In genomic region chr20:18728165-18728866, GRCh38 we compare ENCODE assay signal across 12 cellular contexts.
A peak's percentile ranks its signal among the peaks of the same experiment; 100 is the strongest.
DNase-seq lines count a peak whose midpoint lies in the region; ATAC-seq, FAIRE-seq and TF ChIP-seq lines count a peak whose summit lies in the region.
"Had no signal": no experiment of that assay in that cellular context is flagged by ENCODE, and none has a peak within 500 bp of the region (broad histone marks: within the 10 kb centered on the region; RNA-seq: fewer than 3 reads in every experiment).

No MANE protein-coding gene starts in this region.

- no peak for TF ChIP-seq CTCF in MCF 10A (IDR thresholded peaks at IDR 0.05; ENCODE audit: unreplicated experiment)
- TF ChIP-seq CTCF in breast epithelium (IDR thresholded peaks at IDR 0.05): no peak
- no peak for TF ChIP-seq CTCF in D721Med (IDR thresholded peaks at IDR 0.05; ENCODE audit: insufficient read depth, missing control alignments)

- ATAC-seq in HG02623 (IDR thresholded peaks at IDR 0.05; ENCODE audit: unreplicated experiment) (peak; percentile 92), HG03469 (IDR thresholded peaks at IDR 0.05; ENCODE audit: unreplicated experiment) (peak; percentile 91)
- peak; percentile 98 for ATAC-seq in stimulated activated naive B cell treated with anti-CD40 and anti-IgM and Interleukin-4, amounts not matched to agents 10 μg/mL and 1 μg/mL and 100 μg/mL, for 72 hours (replicated peaks)

- H3K4me1 ChIP-seq in breast epithelium: no peaks in the 10 kb centered on the region

- no peak for TF ChIP-seq POLR2A in breast epithelium (IDR thresholded peaks at IDR 0.05)

- no peak for FAIRE-seq in D721Med (lab: Jason Lieb, UNC)
- FAIRE-seq: A204.1 had no signal

- POLR2A ChIA-PET in MCF 10A (lab: Yijun Ruan, JAX): no interaction called here

- no peaks in the 10 kb centered on the region for H3K4me1 Mint-ChIP-seq in MCF 10A (ENCODE audit: insufficient read depth, unreplicated experiment)
- H3K4me1 Mint-ChIP-seq in stimulated activated naive B cell treated with anti-CD40 and anti-IgM and Interleukin-4, amounts not matched to agents 10 μg/mL and 1 μg/mL and 100 μg/mL, for 72 hours: peaks cover 45 to 47% of the 10 kb centered on the region in 2 donors

- H3K9me3 Mint-ChIP-seq in MCF 10A (ENCODE audit: unreplicated experiment): no peaks in the 10 kb centered on the region
- H3K9me3 Mint-ChIP-seq in stimulated activated naive B cell treated with anti-CD40 and anti-IgM and Interleukin-4, amounts not matched to agents 10 μg/mL and 1 μg/mL and 100 μg/mL, for 72 hours: no peaks in the 10 kb centered on the region

- peak overlapping the region; percentile 62 for H3K27ac Mint-ChIP-seq in MCF 10A (ENCODE audit: low read depth, unreplicated experiment)
- H3K27ac Mint-ChIP-seq in stimulated activated naive B cell treated with anti-CD40 and anti-IgM and Interleukin-4, amounts not matched to agents 10 μg/mL and 1 μg/mL and 100 μg/mL, for 72 hours: peak overlapping the region; percentile 45

- H3K27me3 ChIP-seq in breast epithelium: no peaks in the 10 kb centered on the region

- H3K4me3 Mint-ChIP-seq in MCF 10A (ENCODE audit: unreplicated experiment): no peak overlapping the region
- H3K4me3 Mint-ChIP-seq in stimulated activated naive B cell treated with anti-CD40 and anti-IgM and Interleukin-4, amounts not matched to agents 10 μg/mL and 1 μg/mL and 100 μg/mL, for 72 hours: peak overlapping the region; percentile 25 to 80

- BruUV-seq in MCF 10A (replicated peaks; lab: Mats Ljungman, UMichigan): no TSS peak

- no peaks in the 10 kb centered on the region for H3K9me3 ChIP-seq in breast epithelium

- H3K36me3 ChIP-seq in breast epithelium: no peaks in the 10 kb centered on the region

- CTCF ChIA-PET in MCF 10A (lab: Yijun Ruan, JAX): interaction anchor here (0.8 kb wide), 1 partner anchor 16 kb away, joined by 4 read pairs; no protein-coding TSS in a partner anchor

- H3K27ac ChIP-seq in breast epithelium: no peak overlapping the region
- H3K27ac ChIP-seq: epithelial cell of prostate had no signal

- DNase-seq in MCF 10A (ENCODE audit: unreplicated experiment) (no peak), breast epithelium (ENCODE audit: low spot score in 2 of 2) (no peak), dedifferentiated amniotic fluid mesenchymal stem cell (ENCODE audit: extremely low spot score) (no peak), D721Med (ENCODE audit: insufficient read length, low spot score) (no peak)
- peak; percentile 76 for DNase-seq in stimulated activated naive B cell treated with anti-CD40 and anti-IgM and Interleukin-4, amounts not matched to agents 10 μg/mL and 1 μg/mL and 100 μg/mL, for 72 hours
- DNase-seq in stimulated activated CD4-positive, alpha-beta T cell treated with anti-CD3 and anti-CD28 coated beads, Interleukin-2, amount 100 ng/mL, for 24 hours: no peak
- DNase-seq: activated CD4-positive, alpha-beta T cell treated with anti-CD3 and anti-CD28 coated beads for 4 hours; IMR-90 had no signal

- no peaks in the 10 kb centered on the region for H3K27me3 Mint-ChIP-seq in MCF 10A (ENCODE audit: insufficient read depth, unreplicated experiment)
- H3K27me3 Mint-ChIP-seq in stimulated activated naive B cell treated with anti-CD40 and anti-IgM and Interleukin-4, amounts not matched to agents 10 μg/mL and 1 μg/mL and 100 μg/mL, for 72 hours: no peaks in the 10 kb centered on the region

- H3K4me3 ChIP-seq in breast epithelium: no peak overlapping the region

- peaks cover 8% of the 10 kb centered on the region for H3K36me3 Mint-ChIP-seq in MCF 10A (ENCODE audit: insufficient read depth, unreplicated experiment)
- H3K36me3 Mint-ChIP-seq in stimulated activated naive B cell treated with anti-CD40 and anti-IgM and Interleukin-4, amounts not matched to agents 10 μg/mL and 1 μg/mL and 100 μg/mL, for 72 hours: peaks cover 4 to 7% of the 10 kb centered on the region in 2 donors

- intact Hi-C loops in MCF 10A (cut with micrococcal nuclease): no loop called here
- intact Hi-C loops in breast epithelium (cut with DNase I; ENCODE audit: low total_unique reads): no loop called here
